25 cellular contexts compared by ENCODE assay signal in genomic region chr19:52415711-52416110, GRCh38. TPM values are rescaled to one million over a fixed set of nuclear protein-coding genes. Genes with fewer than 3 reads are reported as not detected.
DNase-seq lines count a peak whose midpoint lies in the region; ATAC-seq, FAIRE-seq and TF ChIP-seq lines count a peak whose summit lies in the region.
"Had no signal": no experiment of that assay in that cellular context is flagged by ENCODE, and none has a peak within 500 bp of the region (broad histone marks: within the 10 kb centered on the region; RNA-seq: fewer than 3 reads in every experiment).

No MANE protein-coding gene starts in this region.

- no peak overlapping the region for H2AK5ac ChIP-seq in H1 (ENCODE audit: low read depth, low read length)

- H3K9me3 ChIP-seq in breast epithelium (peaks cover 92 to 100% of the 10 kb centered on the region in 2 donors), HEK293 (ENCODE audit: control insufficient read depth, insufficient read depth, low read depth, low read length) (no peaks in the 10 kb centered on the region; the same call in 1 of the 2 replicates), H1 (ENCODE audit: insufficient read depth in 2 of 2, low read depth in 1 of 2, low read length in 1 of 2) (peaks cover 63 to 79% of the 10 kb centered on the region in 2 experiments)

- H3K27ac Mint-ChIP-seq in MCF 10A (ENCODE audit: low read depth, unreplicated experiment): no peak overlapping the region
- H3K27ac Mint-ChIP-seq: B cell; CD4-positive, CD25-positive, alpha-beta regulatory T cell; CD8-positive, alpha-beta T cell; H9; HFFc6 had no signal

- no peak for TF ChIP-seq POLR2A in breast epithelium (IDR thresholded peaks at IDR 0.05)
- no peak for TF ChIP-seq POLR2A in H1 (IDR thresholded peaks at IDR 0.05; ENCODE audit: control extremely low read depth in 1 of 2, low read depth in 2 of 2, low read length in 2 of 2)

- no peak overlapping the region for H3K4me3 ChIP-seq in breast epithelium
- no peak overlapping the region for H3K4me3 ChIP-seq in HEK293 (ENCODE audit: low read depth, low read length)
- no peak overlapping the region for H3K4me3 ChIP-seq in H1 (ENCODE audit: extremely low read depth in 1 of 4, insufficient read depth in 2 of 4, low read depth in 3 of 4, low read length in 4 of 4)
- H3K4me3 ChIP-seq in rectal smooth muscle tissue (ENCODE audit: low read length): peak overlapping the region; percentile 18
- H3K4me3 ChIP-seq: BLaER1 had no signal

- H3K9ac ChIP-seq in H1 (replicated peaks in 1 of 4; ENCODE audit: extremely low read depth in 1 of 4, low read depth in 3 of 4, low read length in 3 of 4) (no peak overlapping the region), rectal smooth muscle tissue (ENCODE audit: low read length) (no peak overlapping the region)
- H3K9ac ChIP-seq: BLaER1 had no signal

- no peak for TF ChIP-seq RAD21 in H1 (IDR thresholded peaks at IDR 0.05 in 1 of 2, conservative IDR thresholded peaks at IDR 0.05 in 1 of 2; ENCODE audit: low read depth in 2 of 2, low read length in 2 of 2)

- no peaks in the 10 kb centered on the region for H3K79me2 ChIP-seq in H1 (ENCODE audit: control insufficient read depth in 1 of 2, insufficient read depth in 2 of 2, low read length in 2 of 2)

- H2BK12ac ChIP-seq in H1 (ENCODE audit: low read depth, low read length): no peak overlapping the region

- BruUV-seq in MCF 10A (replicated peaks; lab: Mats Ljungman, UMichigan): TSS peak; percentile 10

- H3K4ac ChIP-seq in H1 (replicated peaks; ENCODE audit: insufficient read length, low read depth, low read length): no peak overlapping the region

- no peak overlapping the region for H3K23ac ChIP-seq in H1 (ENCODE audit: insufficient read length)

- FAIRE-seq in H1 (lab: Jason Lieb, UNC): no peak
- FAIRE-seq: A204.1, GM12891, GM18507 had no signal

- DNase-seq in MCF 10A (ENCODE audit: unreplicated experiment) (no peak), breast epithelium (ENCODE audit: low spot score in 2 of 2) (no peak), H1 (ENCODE audit: low read depth in 1 of 2, low spot score in 2 of 2) (no peak), NCI-H524 treated with DMSO at 0.1 percent for 48 hours (lab: John Stamatoyannopoulos, UW) (no peak), NCI-H2171 (lab: John Stamatoyannopoulos, UW) (no peak)
- DNase-seq: CD4-positive, CD25-positive, alpha-beta regulatory T cell; CD8-positive, alpha-beta T cell; DMS53; DMS79 treated with DMSO at 0.1 percent for 48 hours; GF-D8; GOT3; H9; HFFc6 had no signal

- H3K18ac ChIP-seq in H1 (ENCODE audit: extremely low read depth, low read length): no peak overlapping the region

- no peaks in the 10 kb centered on the region for H4K20me1 ChIP-seq in H1 (replicated peaks in 1 of 2; ENCODE audit: control insufficient read depth in 1 of 2, insufficient read depth in 2 of 2, low read length in 2 of 2)
- H4K20me1 ChIP-seq: BLaER1 had no signal

- H3K4me1 Mint-ChIP-seq in MCF 10A (ENCODE audit: insufficient read depth, unreplicated experiment): no peaks in the 10 kb centered on the region
- H3K4me1 Mint-ChIP-seq: B cell; CD4-positive, CD25-positive, alpha-beta regulatory T cell; H9 had no signal

- no peak for TF ChIP-seq CTCF in MCF 10A (IDR thresholded peaks at IDR 0.05; ENCODE audit: unreplicated experiment)
- no peak for TF ChIP-seq CTCF in breast epithelium (IDR thresholded peaks at IDR 0.05)
- no peak for TF ChIP-seq CTCF in HEK293 (tag by site-specific recombination; IDR thresholded peaks at IDR 0.05)
- TF ChIP-seq CTCF in H1 (IDR thresholded peaks at IDR 0.05; ENCODE audit: control extremely low read depth in 1 of 3, insufficient read depth in 1 of 3, low read depth in 1 of 3, low read length in 3 of 3): no peak

- H2BK20ac ChIP-seq in H1 (ENCODE audit: low read length): no peak overlapping the region

- H4K91ac ChIP-seq in H1 (replicated peaks; ENCODE audit: insufficient read length, low read length): no peak overlapping the region

- H3K4me1 ChIP-seq in breast epithelium (no peaks in the 10 kb centered on the region), HEK293 (ENCODE audit: control insufficient read depth, insufficient read depth, low read length) (no peaks in the 10 kb centered on the region), H1 (replicated peaks in 1 of 4; ENCODE audit: control insufficient read depth in 3 of 4, insufficient read depth in 4 of 4, low read length in 3 of 4) (no peaks in the 10 kb centered on the region), rectal smooth muscle tissue (ENCODE audit: control insufficient read depth, insufficient read depth, low read length) (no peaks in the 10 kb centered on the region)
- H3K4me1 ChIP-seq: BLaER1 had no signal

- POLR2A ChIA-PET in MCF 10A (lab: Yijun Ruan, JAX) (no interaction called here), HEK293 (lab: Yijun Ruan, JAX) (no interaction called here), H1 (lab: Charles Lee; ENCODE audit: partially characterized antibody) (no interaction called here)

- no peaks in the 10 kb centered on the region for H3K79me1 ChIP-seq in H1 (ENCODE audit: low read depth, low read length)

- no peak overlapping the region for H3K14ac ChIP-seq in H1 (ENCODE audit: insufficient read length)

- no peak overlapping the region for H2BK5ac ChIP-seq in H1 (ENCODE audit: low read depth, low read length)

- ATAC-seq in HG03135 (IDR thresholded peaks at IDR 0.05; ENCODE audit: unreplicated experiment): no peak
- ATAC-seq: CD8-positive, alpha-beta T cell; HCT116 had no signal

- H3K9me3 Mint-ChIP-seq in MCF 10A (ENCODE audit: unreplicated experiment): peaks cover 10% of the 10 kb centered on the region

- peaks cover 5% of the 10 kb centered on the region for H3K36me3 Mint-ChIP-seq in MCF 10A (ENCODE audit: insufficient read depth, unreplicated experiment)

- H2AFZ ChIP-seq in H1 (ENCODE audit: low read length): no peak overlapping the region

- no peaks in the 10 kb centered on the region for H3K27me3 Mint-ChIP-seq in MCF 10A (ENCODE audit: insufficient read depth, unreplicated experiment)
- H3K27me3 Mint-ChIP-seq: B cell; CD4-positive, CD25-positive, alpha-beta regulatory T cell had no signal

- no peak for TF ChIP-seq EP300 in H1 (IDR thresholded peaks at IDR 0.05; ENCODE audit: borderline replicate concordance in 1 of 2, low read depth in 2 of 2, low read length in 2 of 2)

- H3K56ac ChIP-seq in H1 (replicated peaks; ENCODE audit: insufficient read length, low read depth, low read length): no peak overlapping the region

- H3K36me3 ChIP-seq in breast epithelium (peaks cover 6% of the 10 kb centered on the region), HEK293 (ENCODE audit: control insufficient read depth in 2 of 2, insufficient read depth in 1 of 2, low read length in 2 of 2) (peaks cover 0 to 26% of the 10 kb centered on the region in 2 experiments; a peak in 1 of 3 replicates), H1 (ENCODE audit: control insufficient read depth in 2 of 4, insufficient read depth in 4 of 4, low read length in 3 of 4) (peaks cover 0 to 17% (median 0%) of the 10 kb centered on the region in 4 experiments; a peak in 5 of 8 replicates), rectal smooth muscle tissue (ENCODE audit: control insufficient read depth, insufficient read depth, low read length) (peaks cover 6% of the 10 kb centered on the region)

- CTCF ChIA-PET in MCF 10A (lab: Yijun Ruan, JAX) (no interaction called here), HEK293 (lab: Yijun Ruan, JAX) (no interaction called here), H1 (lab: Charles Lee; ENCODE audit: partially characterized antibody) (interaction anchor here (0.9 kb wide), 1 partner anchor 12 kb away, joined by 3 read pairs; no protein-coding TSS in a partner anchor)

- H3K27me3 ChIP-seq in breast epithelium (no peaks in the 10 kb centered on the region), H1 (replicated peaks in 1 of 4; ENCODE audit: control insufficient read depth in 3 of 4, extremely low read depth in 1 of 4, insufficient read depth in 3 of 4, low read length in 3 of 4) (no peaks in the 10 kb centered on the region), rectal smooth muscle tissue (ENCODE audit: control insufficient read depth, insufficient read depth, low read length) (no peaks in the 10 kb centered on the region)
- H3K27me3 ChIP-seq: BLaER1 had no signal

- no peak overlapping the region for H3K4me2 ChIP-seq in H1 (ENCODE audit: insufficient read depth in 1 of 2, low read depth in 2 of 2, low read length in 2 of 2)

- no peak overlapping the region for H4K8ac ChIP-seq in H1 (ENCODE audit: extremely low read depth, insufficient read depth, low read length)

- WGBS in H1 (ENCODE audit: extremely low coverage in 1 of 2, insufficient coverage in 1 of 2, insufficient read length in 1 of 2, insufficient replicate concordance in 2 of 2, low coverage in 1 of 2, low lambda C conversion rate in 2 of 2, missing lambda C conversion rate in 1 of 2), 2 experiments: 92% methylated on average over 5 of the region's 5 CpGs; no CpG with 5 or more reads in 1 of the 2 experiments

- intact Hi-C loops in MCF 10A (cut with micrococcal nuclease): no loop called here
- intact Hi-C loops in breast epithelium (cut with DNase I; ENCODE audit: low total_unique reads): no loop called here

- H4K5ac ChIP-seq in H1 (ENCODE audit: insufficient read length, low read depth, low read length): no peak overlapping the region

- no peak overlapping the region for H2BK120ac ChIP-seq in H1 (replicated peaks; ENCODE audit: low read depth, low read length)

- no peak overlapping the region for H2BK15ac ChIP-seq in H1 (ENCODE audit: low read length)

- no peaks in the 10 kb centered on the region for H3K23me2 ChIP-seq in H1 (ENCODE audit: low read depth, low read length)

- H3K27ac ChIP-seq in breast epithelium (no peak overlapping the region), HEK293 (ENCODE audit: extremely low read depth, low read depth, low read length) (no peak overlapping the region), H1 (ENCODE audit: low read depth, low read length) (no peak overlapping the region), rectal smooth muscle tissue (ENCODE audit: low read depth, low read length) (no peak overlapping the region)
- H3K27ac ChIP-seq: 22Rv1, BLaER1, C4-2B had no signal

- no peak overlapping the region for H3K4me3 Mint-ChIP-seq in MCF 10A (ENCODE audit: unreplicated experiment)
- H3K4me3 Mint-ChIP-seq: B cell; CD4-positive, CD25-positive, alpha-beta regulatory T cell; CD8-positive, alpha-beta T cell; H9; HFFc6 had no signal

RNA-seq across cellular contexts. Expression of gene ZNF534, which starts 13.2 kb away (rescaled TPM):
- total RNA-seq in MCF 10A (2022) (not detected in 2 replicates), breast epithelium (1 to 10 TPM in 1 of 3 donors, under 1 TPM in 1, not detected in 1; 0.33 to 1.2 TPM)
- total RNA-seq in H1 (2021; fragmentation: NEBNext Ultra II Directional; extraction: Animal tissue kit (Norgen Biotek cat#: 25700)): not detected in 2 replicates
- not detected in 2 replicates for polyA plus RNA-seq in H1 (2011; rRNA removed)
- 0.03 TPM for polyA plus RNA-seq in H1 (2011; cell fraction: cytosol; rRNA removed)
- 0.07 TPM for polyA plus RNA-seq in H1 (2011; cell fraction: nucleus; rRNA removed)
- not detected in 4 replicates for polyA plus RNA-seq in H1 (2012, experiment 1 of 2)
- not detected for polyA plus RNA-seq in H1 (2012, experiment 2 of 2)
- 0.08 TPM for polyA plus RNA-seq in H1 (2013, experiment 1 of 2)
- 0.06 TPM for polyA plus RNA-seq in H1 (2013, experiment 2 of 2)
- not detected in 2 replicates for polyA minus RNA-seq in H1 (2011; rRNA and poly(A)+ RNA removed)
- not detected for polyA minus RNA-seq in H1 (2011; cell fraction: cytosol; rRNA and poly(A)+ RNA removed)
- not detected for polyA minus RNA-seq in H1 (2011; cell fraction: nucleus; rRNA and poly(A)+ RNA removed)
- total RNA-seq: B cell; CD4-positive, CD25-positive, alpha-beta regulatory T cell; CD8-positive, alpha-beta T cell; G401; H9; HFFc6 had no signal
- polyA plus RNA-seq: CD4-positive, CD25-positive, alpha-beta regulatory T cell had no signal

RNA-seq across cellular contexts. Expression of gene ZNF528, which starts 18.1 kb away (rescaled TPM):
- total RNA-seq in MCF 10A (2022) (16.0 and 21.6 TPM in 2 replicates), breast epithelium (10 to 100 TPM; 20.5 to 29.0 (median 28.2) TPM)
- 0.10 and 0.58 TPM in 2 replicates for total RNA-seq in H1 (2021; fragmentation: NEBNext Ultra II Directional; extraction: Animal tissue kit (Norgen Biotek cat#: 25700))
- polyA plus RNA-seq in H1 (2011; rRNA removed): 4.0 and 4.2 TPM in 2 replicates
- 4.7 TPM for polyA plus RNA-seq in H1 (2011; cell fraction: cytosol; rRNA removed)
- polyA plus RNA-seq in H1 (2011; cell fraction: nucleus; rRNA removed): 9.6 TPM
- 4.1 to 7.8 TPM (median 6.1 TPM) in 4 replicates for polyA plus RNA-seq in H1 (2012, experiment 1 of 2)
- 3.5 TPM for polyA plus RNA-seq in H1 (2012, experiment 2 of 2)
- 3.9 TPM for polyA plus RNA-seq in H1 (2013, experiment 1 of 2)
- polyA plus RNA-seq in H1 (2013, experiment 2 of 2): 4.2 TPM
- 6.0 and 7.7 TPM in 2 replicates for polyA minus RNA-seq in H1 (2011; rRNA and poly(A)+ RNA removed)
- polyA minus RNA-seq in H1 (2011; cell fraction: cytosol; rRNA and poly(A)+ RNA removed): 5.4 TPM
- 19.9 TPM for polyA minus RNA-seq in H1 (2011; cell fraction: nucleus; rRNA and poly(A)+ RNA removed)
- total RNA-seq: G401 had no signal

RNA-seq across cellular contexts. Expression of gene ZNF578, which starts 37.6 kb away (rescaled TPM):
- total RNA-seq in MCF 10A (2022) (not detected in 2 replicates), breast epithelium (1 to 10 TPM; 1.3 to 3.7 (median 1.4) TPM)
- 4.2 TPM in 2 replicates for total RNA-seq in H1 (2021; fragmentation: NEBNext Ultra II Directional; extraction: Animal tissue kit (Norgen Biotek cat#: 25700))
- 0.91 and 1.6 TPM in 2 replicates for polyA plus RNA-seq in H1 (2011; rRNA removed)
- polyA plus RNA-seq in H1 (2011; cell fraction: cytosol; rRNA removed): 1.7 TPM
- 0.96 TPM for polyA plus RNA-seq in H1 (2011; cell fraction: nucleus; rRNA removed)
- 2.0 to 4.4 TPM (median 3.0 TPM) in 4 replicates for polyA plus RNA-seq in H1 (2012, experiment 1 of 2)
- polyA plus RNA-seq in H1 (2012, experiment 2 of 2): 1.8 TPM
- polyA plus RNA-seq in H1 (2013, experiment 1 of 2): 4.6 TPM
- polyA plus RNA-seq in H1 (2013, experiment 2 of 2): 4.0 TPM
- 8.1 and 14.7 TPM in 2 replicates for polyA minus RNA-seq in H1 (2011; rRNA and poly(A)+ RNA removed)
- 4.0 TPM for polyA minus RNA-seq in H1 (2011; cell fraction: cytosol; rRNA and poly(A)+ RNA removed)
- polyA minus RNA-seq in H1 (2011; cell fraction: nucleus; rRNA and poly(A)+ RNA removed): 5.8 TPM
- total RNA-seq: G401 had no signal

RNA-seq across cellular contexts. Expression of gene ZNF880, which starts 46.0 kb away (rescaled TPM):
- total RNA-seq in MCF 10A (2022) (6.7 and 6.9 TPM in 2 replicates), breast epithelium (10 to 100 TPM; 18.6 to 32.9 (median 22.0) TPM)
- total RNA-seq in H1 (2021; fragmentation: NEBNext Ultra II Directional; extraction: Animal tissue kit (Norgen Biotek cat#: 25700)): 8.4 and 11.4 TPM in 2 replicates
- polyA plus RNA-seq in H1 (2011; rRNA removed): 22.7 and 25.9 TPM in 2 replicates
- polyA plus RNA-seq in H1 (2011; cell fraction: cytosol; rRNA removed): 34.0 TPM
- polyA plus RNA-seq in H1 (2011; cell fraction: nucleus; rRNA removed): 9.8 TPM
- polyA plus RNA-seq in H1 (2012, experiment 1 of 2): 26.0 to 37.2 TPM (median 28.6 TPM) in 4 replicates
- polyA plus RNA-seq in H1 (2012, experiment 2 of 2): 11.8 TPM
- polyA plus RNA-seq in H1 (2013, experiment 1 of 2): 19.9 TPM
- 20.4 TPM for polyA plus RNA-seq in H1 (2013, experiment 2 of 2)
- 19.5 and 28.5 TPM in 2 replicates for polyA minus RNA-seq in H1 (2011; rRNA and poly(A)+ RNA removed)
- polyA minus RNA-seq in H1 (2011; cell fraction: cytosol; rRNA and poly(A)+ RNA removed): 15.1 TPM
- polyA minus RNA-seq in H1 (2011; cell fraction: nucleus; rRNA and poly(A)+ RNA removed): 27.5 TPM
- total RNA-seq: G401 had no signal

Comparison
In these comparisons a context has a peak if more than half of its experiments do, and no peak if none do; other contexts are left out.
1. RNA of gene ZNF528, which starts 18.1 kb away (total RNA-seq): 20.5 to 29.0 TPM in breast epithelium and 16.0 to 21.6 TPM in MCF 10A; 0.10 to 0.58 TPM in H1; every median in the first group is over 10 times any median in the second.